ENCODE assay signal across 18 cellular contexts in genomic region chr9:125359011-125359410, GRCh38.
"Had no signal": no experiment of that assay in that cellular context is flagged by ENCODE, and none has a peak within 500 bp of the region (broad histone marks: within the 10 kb centered on the region; RNA-seq: fewer than 3 reads in every experiment).

No MANE protein-coding gene starts in this region.

- H3K27ac Mint-ChIP-seq: activated T-helper 2 cell treated with anti-CD3 and anti-CD28 coated beads, Interferon-gamma antibody, Interleukin-2, Interleukin-4, amounts not matched to agents 10 μg/mL and 5 μg/mL and 100 μg/mL, durations not matched to agents 14 hours and 24 hours and 36 hours had no signal

- ATAC-seq: esophagus mucosa; gastrocnemius medialis; heart left ventricle; left lung; naive thymus-derived CD8-positive, alpha-beta T cell; right lobe of liver had no signal

- H3K9me3 ChIP-seq: gastrocnemius medialis, heart left ventricle, left lung, right lobe of liver, thoracic aorta, upper lobe of left lung had no signal

- H3K4me1 ChIP-seq: gastrocnemius medialis, left lung, parathyroid adenoma, right lobe of liver, upper lobe of left lung had no signal

- H3K4me3 Mint-ChIP-seq: naive thymus-derived CD8-positive, alpha-beta T cell had no signal

- H3K4me3 ChIP-seq: gastrocnemius medialis, heart left ventricle, left lung, right lobe of liver, smooth muscle cell, thoracic aorta, upper lobe of left lung had no signal

- H3K9me3 Mint-ChIP-seq: activated T-helper 2 cell treated with anti-CD3 and anti-CD28 coated beads, Interferon-gamma antibody, Interleukin-2, Interleukin-4, amounts not matched to agents 10 μg/mL and 5 μg/mL and 100 μg/mL, durations not matched to agents 14 hours and 24 hours and 36 hours; naive thymus-derived CD8-positive, alpha-beta T cell had no signal

- H3K27me3 Mint-ChIP-seq: naive thymus-derived CD8-positive, alpha-beta T cell had no signal

- H3K27ac ChIP-seq: gastrocnemius medialis, heart left ventricle, left lung, parathyroid adenoma, right lobe of liver, thoracic aorta, upper lobe of left lung had no signal

- H3K27me3 ChIP-seq: gastrocnemius medialis, heart left ventricle, left lung, right lobe of liver, upper lobe of left lung had no signal

- DNase-seq: activated CD4-positive, alpha-beta T cell treated with anti-CD3 and anti-CD28 coated beads for 48 hours; activated naive CD4-positive, alpha-beta T cell treated with Interleukin-2 at 50 U/mL for 16 hours; effector CD4-positive, alpha-beta T cell; gastrocnemius medialis; heart left ventricle; left lung; mammary epithelial cell; naive thymus-derived CD8-positive, alpha-beta T cell; right lobe of liver; SIG-M5; stimulated activated CD4-positive, alpha-beta T cell treated with anti-CD3 and anti-CD28 coated beads, Interleukin-4, amount 100 ng/mL, for 1 hour; T-helper 2 cell; upper lobe of left lung had no signal
